Comparison of ENCODE assay signal across 30 cellular contexts in the genomic region with DNA sequence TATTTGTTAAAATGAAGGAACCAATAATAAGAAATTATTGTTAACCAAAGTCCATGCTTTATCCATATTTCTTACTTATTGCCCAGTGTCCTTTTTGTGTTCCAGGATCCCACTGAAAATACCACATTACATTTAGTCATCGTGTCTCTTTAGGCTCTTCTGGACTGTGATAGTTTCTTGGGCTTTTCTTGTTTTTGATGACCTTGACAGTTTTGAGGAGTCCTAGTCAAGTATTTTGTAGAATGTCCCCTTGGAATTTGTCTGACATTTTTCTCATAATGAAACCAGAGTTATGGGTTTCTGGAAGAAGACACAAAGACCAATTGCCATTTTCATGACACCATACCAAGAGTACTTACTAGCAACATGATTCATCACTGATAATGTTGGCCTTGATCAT. TPM values are rescaled to one million over a fixed set of nuclear protein-coding genes. Genes with fewer than 3 reads are reported as not detected.
"Had no signal": no experiment of that assay in that cellular context is flagged by ENCODE, and none has a peak within 500 bp of the region (broad histone marks: within the 10 kb centered on the region; RNA-seq: fewer than 3 reads in every experiment).

No MANE protein-coding gene starts in this region.

- FAIRE-seq: urothelium cell line had no signal

- H3K27me3 ChIP-seq: testis, thyroid gland, tibial nerve, upper lobe of left lung, uterus, vagina had no signal

- ATAC-seq: stimulated activated effector memory CD8-positive, alpha-beta T cell treated with anti-CD3 and anti-CD28 coated beads, Interleukin-12 subunit alpha, Interleukin-12 subunit beta, amount 100 ng/mL, for 72 hours; stimulated activated memory B cell treated with anti-CD40 and anti-IgM and Interleukin-4, amounts not matched to agents 10 μg/mL and 1 μg/mL and 100 μg/mL, for 72 hours; stimulated activated naive B cell treated with anti-CD40 and anti-IgM and Interleukin-4, amounts not matched to agents 10 μg/mL and 1 μg/mL and 100 μg/mL, for 72 hours; stimulated activated naive CD8-positive, alpha-beta T cell treated with anti-CD3 and anti-CD28 coated beads, Interleukin-15, amount 100 ng/mL, for 72 hours; stimulated activated naive CD8-positive, alpha-beta T cell treated with anti-CD3 and anti-CD28 coated beads, Interleukin-15, Interleukin-2, amounts not matched to agents 100 U/mL and 50 U/mL, for 24 hours; upper lobe of right lung had no signal

- H3K36me3 ChIP-seq: stomach, suprapubic skin, thoracic aorta, thyroid gland, tibial artery, tibial nerve, transverse colon, upper lobe of left lung, upper lobe of right lung, uterus, vagina had no signal

- H3K27ac ChIP-seq: stomach, suprapubic skin, testis, thoracic aorta, thyroid gland, tibial artery, tibial nerve, transverse colon, upper lobe of left lung, upper lobe of right lung, uterus, vagina had no signal

- H3K4me3 ChIP-seq: stomach, suprapubic skin, testis, thoracic aorta, thyroid gland, tibial artery, tibial nerve, transverse colon, upper lobe of left lung, upper lobe of right lung, uterus, vagina had no signal

- DNase-seq: stimulated activated CD4-positive, alpha-beta T cell treated with anti-CD3 and anti-CD28 coated beads, Interleukin-2, amount 100 ng/mL, for 48 hours; stimulated activated CD4-positive, alpha-beta T cell treated with anti-CD3 and anti-CD28 coated beads, Interleukin-4, amount 100 ng/mL, for 1 hour; stimulated activated CD4-positive, alpha-beta T cell treated with anti-CD3 and anti-CD28 coated beads, Interleukin-4, amount 100 ng/mL, for 24 hours; stimulated activated CD4-positive, alpha-beta T cell treated with anti-CD3 and anti-CD28 coated beads, Interleukin-4, amount 100 ng/mL, for 4 hours; stimulated activated CD8-positive, alpha-beta memory T cell treated with anti-CD3 and anti-CD28 coated beads, Interleukin-4, amount 100 ng/mL, for 48 hours; stimulated activated naive B cell treated with anti-CD40 and anti-IgM and Interleukin-4, amounts not matched to agents 10 μg/mL and 1 μg/mL and 100 μg/mL, for 72 hours; stimulated activated naive CD4-positive, alpha-beta T cell; stimulated activated naive CD4-positive, alpha-beta T cell treated with Interleukin-2 at 50 U/mL for 16 hours; stimulated activated naive CD8-positive, alpha-beta T cell treated with anti-CD3 and anti-CD28 coated beads, Interleukin-15, amount 100 ng/mL, for 72 hours; stimulated activated naive CD8-positive, alpha-beta T cell treated with anti-CD3 and anti-CD28 coated beads, Interleukin-15, Interleukin-2, amounts not matched to agents 100 U/mL and 50 U/mL, for 24 hours; stomach; substantia nigra; testis; thyroid gland; tibial artery; transverse colon; upper lobe of left lung; upper lobe of right lung; uterus had no signal

- H3K4me1 ChIP-seq: stomach, suprapubic skin, testis, thyroid gland, tibial artery, tibial nerve, upper lobe of left lung, upper lobe of right lung, uterus, vagina had no signal

- H3K9me3 ChIP-seq: stomach, suprapubic skin, testis, thoracic aorta, thyroid gland, tibial artery, tibial nerve, transverse colon, upper lobe of left lung, upper lobe of right lung, uterus, vagina had no signal

RNA-seq across cellular contexts. Expression of a gene that starts 38.9 kb away (rescaled TPM):
- total RNA-seq: stomach, subcutaneous adipose tissue, suprapubic skin, temporal lobe, testis, thyroid gland, transverse colon, upper lobe of left lung, upper lobe of right lung, ureter, urinary bladder, uterus, vagina had no signal
- polyA plus RNA-seq: stomach, urinary bladder had no signal
